ENCODE assay signal across 17 cellular contexts in genomic region chr2:230919681-230920080, GRCh38. TPM values are rescaled to one million over a fixed set of nuclear protein-coding genes. Genes with fewer than 3 reads are reported as not detected.
A peak's percentile ranks its signal among the peaks of the same experiment; 100 is the strongest.
DNase-seq lines count a peak whose midpoint lies in the region; TF ChIP-seq lines count a peak whose summit lies in the region.
"Had no signal": no experiment of that assay in that cellular context is flagged by ENCODE, and none has a peak within 500 bp of the region (broad histone marks: within the 10 kb centered on the region; RNA-seq: fewer than 3 reads in every experiment).

No MANE protein-coding gene starts in this region.

- TF ChIP-seq CTCF in KMS-11 (conservative IDR thresholded peaks at IDR 0.05; ENCODE audit: low read depth, low read length) = no peak

- peak overlapping the region; percentile 99 for H3K27ac ChIP-seq in KMS-11

- intact Hi-C loops in activated naive CD4-positive, alpha-beta T cell treated with anti-CD3 and anti-CD28 coated beads for 36 hours (cut with micrococcal nuclease) = loop anchor here (1.0 to 5.0 kb wide), 3 partner anchors 14 to 138 kb away; partner anchors contain the start of gene PSMD1

- H3K4me1 Mint-ChIP-seq in activated naive CD4-positive, alpha-beta T cell treated with anti-CD3 and anti-CD28 coated beads for 36 hours (ENCODE audit: low read depth) = peaks cover 67% of the 10 kb centered on the region
- H3K4me1 Mint-ChIP-seq in activated naive CD8-positive, alpha-beta T cell (ENCODE audit: low read depth) = peaks cover 89% of the 10 kb centered on the region
- peaks cover 95% of the 10 kb centered on the region for H3K4me1 Mint-ChIP-seq in stimulated activated naive CD8-positive, alpha-beta T cell treated with anti-CD3 and anti-CD28 coated beads, Interleukin-15, Interleukin-2, amounts not matched to agents 100 ng/mL and 50 ng/mL, for 24 hours (ENCODE audit: low read depth)

- H3K4me1 ChIP-seq in KMS-11 (ENCODE audit: low read depth, poor library complexity, severe bottlenecking) = peaks cover 95% of the 10 kb centered on the region

- no peak overlapping the region for H2AFZ ChIP-seq in KMS-11 (ENCODE audit: low read depth)

- CTCF ChIA-PET in activated naive CD4-positive, alpha-beta T cell treated with anti-CD3 and anti-CD28 coated beads for 36 hours (lab: Charles Lee) = interaction anchor here (1.1 to 1.7 kb wide), 3 partner anchors 16 to 68 kb away, joined by 3 to 7 read pairs (median 6); no protein-coding TSS in a partner anchor

- H3K36me3 Mint-ChIP-seq in activated naive CD4-positive, alpha-beta T cell treated with anti-CD3 and anti-CD28 coated beads for 36 hours (ENCODE audit: low read depth) = no peaks in the 10 kb centered on the region
- peaks cover 5% of the 10 kb centered on the region for H3K36me3 Mint-ChIP-seq in activated naive CD8-positive, alpha-beta T cell
- no peaks in the 10 kb centered on the region for H3K36me3 Mint-ChIP-seq in stimulated activated naive CD8-positive, alpha-beta T cell treated with anti-CD3 and anti-CD28 coated beads, Interleukin-15, Interleukin-2, amounts not matched to agents 100 ng/mL and 50 ng/mL, for 24 hours (ENCODE audit: low read depth)

- no peak overlapping the region for H3K27ac Mint-ChIP-seq in activated naive CD4-positive, alpha-beta T cell treated with anti-CD3 and anti-CD28 coated beads for 36 hours
- H3K27ac Mint-ChIP-seq in activated naive CD8-positive, alpha-beta T cell = peak overlapping the region; percentile 94
- peak overlapping the region; percentile 85 for H3K27ac Mint-ChIP-seq in stimulated activated naive CD8-positive, alpha-beta T cell treated with anti-CD3 and anti-CD28 coated beads, Interleukin-15, Interleukin-2, amounts not matched to agents 100 ng/mL and 50 ng/mL, for 24 hours
- H3K27ac Mint-ChIP-seq: B cell had no signal

- no peaks in the 10 kb centered on the region; the same call in 1 of the 2 replicates for H3K79me2 ChIP-seq in KMS-11 (ENCODE audit: insufficient read depth, low read depth)

- H3K9me3 Mint-ChIP-seq in activated naive CD4-positive, alpha-beta T cell treated with anti-CD3 and anti-CD28 coated beads for 36 hours = no peaks in the 10 kb centered on the region
- no peaks in the 10 kb centered on the region for H3K9me3 Mint-ChIP-seq in activated naive CD8-positive, alpha-beta T cell (ENCODE audit: low read depth)
- no peaks in the 10 kb centered on the region for H3K9me3 Mint-ChIP-seq in stimulated activated naive CD8-positive, alpha-beta T cell treated with anti-CD3 and anti-CD28 coated beads, Interleukin-15, Interleukin-2, amounts not matched to agents 100 ng/mL and 50 ng/mL, for 24 hours
- H3K9me3 Mint-ChIP-seq: CD4-positive, alpha-beta memory T cell had no signal

- peak overlapping the region; percentile 9; the same call in 1 of the 2 replicates for H3K9ac ChIP-seq in KMS-11

- H4K20me1 ChIP-seq in KMS-11 (ENCODE audit: insufficient read depth) = no peaks in the 10 kb centered on the region

- DNase-seq in activated naive CD4-positive, alpha-beta T cell treated with anti-CD3 and anti-CD28 coated beads for 36 hours = no peak
- no peak for DNase-seq in activated naive CD4-positive, alpha-beta T cell treated with anti-CD3 and anti-CD28 coated beads, Interleukin-2, amount 50 U/mL, for 16 hours
- DNase-seq in NCI-H1105 treated with DMSO at 0.1 percent for 48 hours (lab: John Stamatoyannopoulos, UW) (no peak), DMS153 (lab: John Stamatoyannopoulos, UW) (no peak)
- DNase-seq: DMS79 treated with DMSO at 0.1 percent for 48 hours, GDM1, MM.1S, NCI-H1436, NCI-H2081, NCI-H510A treated with DMSO at 0.1 percent for 48 hours, SIG-M5 had no signal

- no peaks in the 10 kb centered on the region for H3K36me3 ChIP-seq in KMS-11 (ENCODE audit: insufficient read depth)

- H3K27me3 Mint-ChIP-seq in activated naive CD4-positive, alpha-beta T cell treated with anti-CD3 and anti-CD28 coated beads for 36 hours (ENCODE audit: low read depth) = peaks cover 2% of the 10 kb centered on the region
- no peaks in the 10 kb centered on the region for H3K27me3 Mint-ChIP-seq in activated naive CD8-positive, alpha-beta T cell
- no peaks in the 10 kb centered on the region for H3K27me3 Mint-ChIP-seq in stimulated activated naive CD8-positive, alpha-beta T cell treated with anti-CD3 and anti-CD28 coated beads, Interleukin-15, Interleukin-2, amounts not matched to agents 100 ng/mL and 50 ng/mL, for 24 hours
- H3K27me3 Mint-ChIP-seq: B cell had no signal

- H3K4me2 ChIP-seq in KMS-11 = peak overlapping the region; percentile 80

- H3K4me3 Mint-ChIP-seq in activated naive CD4-positive, alpha-beta T cell treated with anti-CD3 and anti-CD28 coated beads for 36 hours = peak overlapping the region; percentile 47
- H3K4me3 Mint-ChIP-seq in activated naive CD8-positive, alpha-beta T cell = peak overlapping the region; percentile 79
- H3K4me3 Mint-ChIP-seq in stimulated activated naive CD8-positive, alpha-beta T cell treated with anti-CD3 and anti-CD28 coated beads, Interleukin-15, Interleukin-2, amounts not matched to agents 100 ng/mL and 50 ng/mL, for 24 hours = peak overlapping the region; percentile 58

- H3K4me3 ChIP-seq in KMS-11 (IDR thresholded peaks at IDR 0.05; ENCODE audit: insufficient read depth, low read depth, low read length) = no peak overlapping the region

- no peaks in the 10 kb centered on the region for H3K27me3 ChIP-seq in KMS-11 (ENCODE audit: insufficient read depth, low read depth)

RNA-seq across cellular contexts. Expression of gene GPR55, which starts 5.4 kb away (rescaled TPM):
- total RNA-seq in activated naive CD4-positive, alpha-beta T cell treated with anti-CD3 and anti-CD28 coated beads for 36 hours = under 1 TPM; 0.35 to 0.43 TPM
- total RNA-seq: HepG2 had no signal

RNA-seq across cellular contexts. Expression of gene ITM2C, which starts 54.9 kb away (rescaled TPM):
- total RNA-seq in activated naive CD4-positive, alpha-beta T cell treated with anti-CD3 and anti-CD28 coated beads for 36 hours = 10 to 100 TPM; 13.0 to 13.6 TPM
